30 cellular contexts compared by ENCODE assay signal in the genomic region with DNA sequence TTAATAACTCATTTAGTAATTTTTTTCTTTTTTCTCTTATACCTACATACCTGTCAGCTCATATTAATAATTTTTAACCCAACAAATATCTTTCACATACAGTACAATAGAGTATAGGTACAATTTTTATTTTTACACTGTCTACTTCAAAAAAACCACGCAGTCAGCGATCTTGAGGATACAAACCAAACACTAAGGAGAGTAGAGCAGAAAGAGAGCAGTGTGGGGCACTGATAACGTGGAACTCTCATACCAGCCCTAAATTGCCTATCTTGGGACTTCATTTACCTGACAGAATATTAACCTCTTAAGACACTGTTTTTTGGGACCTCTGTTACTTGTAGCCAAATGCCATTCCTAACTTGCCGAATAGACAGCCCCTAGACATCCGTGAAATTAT.
"Had no signal": no experiment of that assay in that cellular context is flagged by ENCODE, and none has a peak within 500 bp of the region (broad histone marks: within the 10 kb centered on the region; RNA-seq: fewer than 3 reads in every experiment).

No MANE protein-coding gene starts in this region.

- H3K27ac Mint-ChIP-seq: activated CD4-positive, alpha-beta T cell treated with anti-CD3 and anti-CD28 coated beads, Interleukin-2, amount 10 ng/mL, durations not matched to agents 24 days and 14 days; activated CD8-positive, alpha-beta T cell treated with anti-CD3 and anti-CD28 coated beads for 36 hours; activated T-cell treated with anti-CD3 and anti-CD28 coated beads, Interleukin-2, amount 50 U/mL, for 72 hours; activated T-helper 17 cell treated with anti-CD3 and anti-CD28 coated beads, Interleukin-2, amount 50 U/mL, for 72 hours; T-helper 1 cell treated with Interleukin-12 subunit alpha and Interleukin-12 subunit beta and Interleukin-4 antibody, amounts not matched to agents 30 μg/mL and 1 μg/mL, for 36 hours; T-helper 2 cell treated with Interferon-gamma antibody and Interleukin-4, amounts not matched to agents 5 μg/mL and 100 μg/mL, for 36 hours had no signal

- H3K27me3 Mint-ChIP-seq: activated CD4-positive, alpha-beta T cell treated with anti-CD3 and anti-CD28 coated beads, Interleukin-2, amount 10 ng/mL, durations not matched to agents 24 days and 14 days; activated CD8-positive, alpha-beta T cell treated with anti-CD3 and anti-CD28 coated beads for 36 hours; activated T-helper 17 cell treated with anti-CD3 and anti-CD28 coated beads, Interleukin-2, amount 50 U/mL, for 72 hours had no signal

- H3K4me1 ChIP-seq: SJCRH30 had no signal

- H3K4me3 ChIP-seq: adrenal gland, MG63, SJCRH30 had no signal

- H3K27ac ChIP-seq: adrenal gland, SJCRH30 had no signal

- DNase-seq: activated CD4-positive, alpha-beta T cell treated with anti-CD3 and anti-CD28 coated beads, Interleukin-2, amount 10 ng/mL, durations not matched to agents 24 days and 14 days; activated CD4-positive, alpha-beta T cell treated with anti-CD3 and anti-CD28 coated beads, Interleukin-2, amount 50 U/mL, for 4 hours; activated CD8-positive, alpha-beta T cell treated with anti-CD3 and anti-CD28 coated beads for 36 hours; activated effector memory CD4-positive, alpha-beta T cell treated with anti-CD3 and anti-CD28 coated beads, Interleukin-2, amount 50 U/mL, for 16 hours; activated naive CD4-positive, alpha-beta T cell; activated naive CD4-positive, alpha-beta T cell treated with anti-CD3 and anti-CD28 coated beads, Interleukin-2, amount 50 U/mL, for 16 hours; activated T-cell treated with anti-CD3 and anti-CD28 coated beads, Interleukin-2, amount 50 U/mL, for 1 hour; activated T-cell treated with anti-CD3 and anti-CD28 coated beads, Interleukin-2, amount 50 U/mL, for 72 hours; adrenal gland; anterior cingulate cortex; caudate nucleus; cerebellar nuclear complex; Kasumi-1; MG63; MV-4-11; NCI-H1092; NCI-H1436 treated with DMSO at 0.1 percent for 48 hours; NCI-H1694 treated with DMSO at 0.1 percent for 48 hours; NCI-H2029; NCI-H345; NCI-H524 treated with DMSO at 0.1 percent for 48 hours; SHP77; SJCRH30; SK-N-SH had no signal

- H3K9ac ChIP-seq: SK-N-SH had no signal

- FAIRE-seq: bronchial epithelial cell had no signal

- H3K27me3 ChIP-seq: adrenal gland, MG63, SJCRH30 had no signal

- H3K4me3 Mint-ChIP-seq: activated CD4-positive, alpha-beta T cell treated with anti-CD3 and anti-CD28 coated beads, Interleukin-2, amount 10 ng/mL, durations not matched to agents 24 days and 14 days; activated CD8-positive, alpha-beta T cell treated with anti-CD3 and anti-CD28 coated beads for 36 hours; activated T-cell treated with anti-CD3 and anti-CD28 coated beads, Interleukin-2, amount 50 U/mL, for 72 hours; activated T-helper 17 cell treated with anti-CD3 and anti-CD28 coated beads, Interleukin-2, amount 50 U/mL, for 72 hours; brain; T-helper 1 cell treated with Interleukin-12 subunit alpha and Interleukin-12 subunit beta and Interleukin-4 antibody, amounts not matched to agents 30 μg/mL and 1 μg/mL, for 36 hours; T-helper 2 cell treated with Interferon-gamma antibody and Interleukin-4, amounts not matched to agents 5 μg/mL and 100 μg/mL, for 36 hours had no signal

- H3K9me3 ChIP-seq: MG63, SJCRH30, SK-N-SH had no signal

- H3K4me2 ChIP-seq: SK-N-SH had no signal

- H3K36me3 ChIP-seq: MG63 had no signal

- H3K9me3 Mint-ChIP-seq: activated CD4-positive, alpha-beta T cell treated with anti-CD3 and anti-CD28 coated beads, Interleukin-2, amount 10 ng/mL, durations not matched to agents 24 days and 14 days; activated CD8-positive, alpha-beta T cell treated with anti-CD3 and anti-CD28 coated beads for 36 hours; activated T-cell treated with anti-CD3 and anti-CD28 coated beads, Interleukin-2, amount 50 U/mL, for 72 hours; activated T-helper 17 cell treated with anti-CD3 and anti-CD28 coated beads, Interleukin-2, amount 50 U/mL, for 72 hours; brain; T-helper 1 cell treated with Interleukin-12 subunit alpha and Interleukin-12 subunit beta and Interleukin-4 antibody, amounts not matched to agents 30 μg/mL and 1 μg/mL, for 36 hours; T-helper 2 cell treated with Interferon-gamma antibody and Interleukin-4, amounts not matched to agents 5 μg/mL and 100 μg/mL, for 36 hours had no signal

- ATAC-seq: activated CD8-positive, alpha-beta T cell treated with anti-CD3 and anti-CD28 coated beads for 36 hours; activated T-cell treated with anti-CD3 and anti-CD28 coated beads, Interleukin-2, amount 50 U/mL, for 72 hours; activated T-helper 17 cell treated with anti-CD3 and anti-CD28 coated beads, Interleukin-2, amount 50 U/mL, for 72 hours; Panc1 had no signal
